22 cellular contexts compared by ENCODE assay signal in the genomic region with DNA sequence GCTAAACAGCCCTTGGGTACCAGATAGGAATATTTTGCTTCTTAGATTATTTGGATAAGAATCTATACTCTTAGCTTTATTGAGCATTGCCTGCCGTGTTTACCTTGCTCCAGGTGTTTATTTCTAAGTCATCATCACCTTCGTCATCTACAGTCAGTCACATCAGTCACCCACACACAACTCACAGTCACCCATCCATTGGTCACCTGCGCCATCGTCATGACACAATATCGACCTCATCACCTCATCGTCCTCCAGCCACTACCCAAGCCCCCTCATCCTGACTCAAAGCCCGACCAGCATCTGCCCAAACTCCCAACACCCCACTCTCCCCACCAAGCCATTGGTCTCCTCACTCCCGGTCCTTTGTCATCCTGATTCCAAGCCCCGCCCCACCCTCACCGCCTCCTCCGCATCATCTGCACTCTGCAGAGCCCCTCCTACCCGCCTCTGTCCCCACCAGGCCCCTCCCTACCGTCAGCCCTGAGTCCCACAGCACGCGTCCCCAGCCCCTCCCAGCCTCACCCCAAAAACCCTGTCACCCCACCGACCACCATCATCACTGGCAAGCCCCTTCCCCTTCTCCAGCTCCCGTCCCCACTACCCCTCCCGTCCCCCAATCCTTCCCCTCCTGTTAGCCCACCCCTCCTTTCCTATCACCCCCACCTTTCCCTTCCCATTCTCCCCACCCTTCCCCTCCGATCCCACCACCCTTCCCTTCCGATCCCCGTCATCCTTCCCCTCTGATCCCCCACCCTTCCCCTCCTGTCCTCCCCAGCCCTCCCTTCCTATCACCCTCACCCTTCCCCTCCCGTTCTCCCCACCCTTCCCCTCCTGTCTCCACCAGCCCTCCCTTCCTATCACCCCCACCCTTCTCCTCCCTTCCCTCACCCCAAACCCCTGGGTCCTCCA. TPM values are rescaled to one million over a fixed set of nuclear protein-coding genes. Genes with fewer than 3 reads are reported as not detected.
DNase-seq lines count a peak whose midpoint lies in the region; FAIRE-seq and TF ChIP-seq lines count a peak whose summit lies in the region.
"Had no signal": no experiment of that assay in that cellular context is flagged by ENCODE, and none has a peak within 500 bp of the region (broad histone marks: within the 10 kb centered on the region; RNA-seq: fewer than 3 reads in every experiment).

No MANE protein-coding gene starts in this region.

- no peaks in the 10 kb centered on the region for H4K20me1 ChIP-seq in H1 (replicated peaks in 1 of 2; ENCODE audit: control insufficient read depth in 1 of 2, insufficient read depth in 2 of 2, low read length in 2 of 2)

- no peak for TF ChIP-seq CTCF in BE2C (IDR thresholded peaks at IDR 0.05; ENCODE audit: low read depth, low read length)
- TF ChIP-seq CTCF in H1 (IDR thresholded peaks at IDR 0.05; ENCODE audit: control extremely low read depth in 1 of 3, insufficient read depth in 1 of 3, low read depth in 1 of 3, low read length in 3 of 3) = no peak
- TF ChIP-seq CTCF in WERI-Rb-1 (IDR thresholded peaks at IDR 0.05; ENCODE audit: low read depth, low read length) = no peak

- H3K79me2 ChIP-seq in H1 (ENCODE audit: control insufficient read depth in 1 of 2, insufficient read depth in 2 of 2, low read length in 2 of 2) = no peaks in the 10 kb centered on the region

- CTCF ChIA-PET in H1 (lab: Charles Lee; ENCODE audit: partially characterized antibody) = no interaction called here

- no peaks in the 10 kb centered on the region for H3K27me3 ChIP-seq in BE2C
- no peaks in the 10 kb centered on the region; a peak in 2 of 7 replicates for H3K27me3 ChIP-seq in H1 (replicated peaks in 1 of 4; ENCODE audit: control insufficient read depth in 3 of 4, extremely low read depth in 1 of 4, insufficient read depth in 3 of 4, low read length in 3 of 4)
- H3K27me3 ChIP-seq in neuronal stem cell (ENCODE audit: control insufficient read depth in 3 of 3, insufficient read depth in 3 of 3, low read depth in 1 of 3, low read length in 3 of 3) = peaks cover 0 to 12% (median 0%) of the 10 kb centered on the region in 3 experiments
- H3K27me3 ChIP-seq in WERI-Rb-1 (ENCODE audit: insufficient read depth, low read depth, severe bottlenecking) = no peaks in the 10 kb centered on the region

- H3K36me3 ChIP-seq in BE2C (peaks cover 39% of the 10 kb centered on the region), H1 (ENCODE audit: control insufficient read depth in 2 of 4, insufficient read depth in 4 of 4, low read length in 3 of 4) (no peaks in the 10 kb centered on the region), neuronal stem cell (replicated peaks in 1 of 2; ENCODE audit: control insufficient read depth in 2 of 2, insufficient read depth in 2 of 2, low read length in 2 of 2) (peaks cover 0 to 36% of the 10 kb centered on the region in 2 donors), WERI-Rb-1 (no peaks in the 10 kb centered on the region)
- H3K36me3 ChIP-seq: breast epithelium, left lung had no signal

- FAIRE-seq in GM12892 (lab: Jason Lieb, UNC) (no peak), H1 (lab: Jason Lieb, UNC) (no peak)

- no peaks in the 10 kb centered on the region for H3K23me2 ChIP-seq in H1 (ENCODE audit: low read depth, low read length)

- no peak for TF ChIP-seq POLR2A in GM12892 (IDR thresholded peaks at IDR 0.05; ENCODE audit: low read depth, low read length)
- no peak for TF ChIP-seq POLR2A in H1 (IDR thresholded peaks at IDR 0.05; ENCODE audit: control extremely low read depth in 1 of 2, low read depth in 2 of 2, low read length in 2 of 2)

- H3K4me2 ChIP-seq in H1 (ENCODE audit: insufficient read depth in 1 of 2, low read depth in 2 of 2, low read length in 2 of 2) (no peak overlapping the region), neuronal stem cell (ENCODE audit: insufficient read depth, low read length, poor library complexity, severe bottlenecking) (no peak overlapping the region)

- H3K9me3 ChIP-seq in BE2C (no peaks in the 10 kb centered on the region), H1 (ENCODE audit: insufficient read depth in 2 of 2, low read depth in 1 of 2, low read length in 1 of 2) (peaks cover 3 to 5% of the 10 kb centered on the region in 2 experiments; a peak in 3 of 4 replicates), neuronal stem cell (replicated peaks in 1 of 2; ENCODE audit: control insufficient read depth in 2 of 2, insufficient read depth in 1 of 2, low read depth in 1 of 2, low read length in 2 of 2) (peaks cover 0 to 5% of the 10 kb centered on the region in 2 donors), WERI-Rb-1 (ENCODE audit: severe bottlenecking) (no peaks in the 10 kb centered on the region)
- H3K9me3 ChIP-seq: breast epithelium, left lung had no signal

- no peak overlapping the region for H3K14ac ChIP-seq in H1 (ENCODE audit: insufficient read length)
- H3K14ac ChIP-seq in neuronal stem cell (ENCODE audit: low read length) = no peak overlapping the region

- H3K4me1 ChIP-seq in BE2C (peaks cover 16% of the 10 kb centered on the region), H1 (replicated peaks in 1 of 4; ENCODE audit: control insufficient read depth in 3 of 4, insufficient read depth in 4 of 4, low read length in 3 of 4) (peaks cover 0 to 8% (median under 1%) of the 10 kb centered on the region in 4 experiments; a peak in 3 of 7 replicates), neuronal stem cell (ENCODE audit: control insufficient read depth in 2 of 2, insufficient read depth in 1 of 2, low read depth in 1 of 2, low read length in 2 of 2) (peaks cover 1 to 16% of the 10 kb centered on the region in 2 donors)
- H3K4me1 ChIP-seq: breast epithelium, left lung had no signal

- no peak overlapping the region for H4K91ac ChIP-seq in H1 (replicated peaks; ENCODE audit: insufficient read length, low read length)
- no peak overlapping the region for H4K91ac ChIP-seq in neuronal stem cell (ENCODE audit: low read depth, low read length, poor library complexity)

- H2AFZ ChIP-seq in H1 (ENCODE audit: low read length) (no peak overlapping the region), neuronal stem cell (ENCODE audit: low read length) (no peak overlapping the region)

- H4K5ac ChIP-seq in H1 (ENCODE audit: insufficient read length, low read depth, low read length) = no peak overlapping the region

- H2AK5ac ChIP-seq in H1 (ENCODE audit: low read depth, low read length) (no peak overlapping the region), neuronal stem cell (ENCODE audit: low read depth, low read length) (no peak overlapping the region)

- no peak overlapping the region for H2BK5ac ChIP-seq in H1 (ENCODE audit: low read depth, low read length)
- no peak overlapping the region for H2BK5ac ChIP-seq in neuronal stem cell (ENCODE audit: low read length)

- POLR2A ChIA-PET in H1 (lab: Charles Lee; ENCODE audit: partially characterized antibody) = interaction anchor here (0.6 kb wide), 1 partner anchor 37 kb away, joined by 3 read pairs; no protein-coding TSS in a partner anchor

- peak; percentile 81 for DNase-seq in BE2C
- DNase-seq in GM12892 (ENCODE audit: insufficient read length) = peak; percentile 5
- DNase-seq in H1 (ENCODE audit: low read depth in 1 of 2, low spot score in 2 of 2) = no peak
- peak; percentile 80 for DNase-seq in neuronal stem cell (ENCODE audit: low spot score)
- no peak for DNase-seq in effector CD8-positive, alpha-beta T cell (lab: John Stamatoyannopoulos, UW)
- DNase-seq in NCI-H2196 treated with DMSO at 0.1 percent for 48 hours (lab: John Stamatoyannopoulos, UW; ENCODE audit: unreplicated experiment) = no peak
- no peak for DNase-seq in WERI-Rb-1
- DNase-seq in LoVo (ENCODE audit: low spot score) = no peak
- DNase-seq: activated B cell treated with CpG ODN at 0.5 μM for 24 hours; activated CD4-positive, alpha-beta T cell treated with anti-CD3 and anti-CD28 coated beads, Interleukin-2, amount 50 U/mL, for 4 hours; midbrain; NCI-H146; NCI-H2171 treated with DMSO at 0.1 percent for 48 hours; NCI-H69; RPMI8226; stimulated activated CD4-positive, alpha-beta T cell treated with anti-CD3 and anti-CD28 coated beads, Interleukin-4, amount 100 ng/mL, for 1 hour; stimulated activated naive CD4-positive, alpha-beta T cell had no signal

- H3K4ac ChIP-seq in H1 (replicated peaks; ENCODE audit: insufficient read length, low read depth, low read length) = no peak overlapping the region
- H3K4ac ChIP-seq in neuronal stem cell (ENCODE audit: low read length) = no peak overlapping the region

- H2BK15ac ChIP-seq in H1 (ENCODE audit: low read length) = no peak overlapping the region
- H2BK15ac ChIP-seq in neuronal stem cell (ENCODE audit: low read length) = no peak overlapping the region

- H3K23ac ChIP-seq in H1 (ENCODE audit: insufficient read length) (no peak overlapping the region), neuronal stem cell (ENCODE audit: low read depth, low read length, poor library complexity) (no peak overlapping the region)

- H3K79me1 ChIP-seq in H1 (ENCODE audit: low read depth, low read length) (no peaks in the 10 kb centered on the region), neuronal stem cell (ENCODE audit: low read depth, low read length) (peaks cover 9% of the 10 kb centered on the region)

- TF ChIP-seq RAD21 in H1 (IDR thresholded peaks at IDR 0.05 in 1 of 2, conservative IDR thresholded peaks at IDR 0.05 in 1 of 2; ENCODE audit: low read depth in 2 of 2, low read length in 2 of 2) = no peak

- 89 to 100% methylated on average over 3 to 11 of the region's 22 CpGs for WGBS in H1 (ENCODE audit: extremely low coverage in 1 of 2, insufficient coverage in 1 of 2, insufficient read length in 1 of 2, insufficient replicate concordance in 2 of 2, low coverage in 1 of 2, low lambda C conversion rate in 2 of 2, missing lambda C conversion rate in 1 of 2), 2 experiments
- WGBS in neuronal stem cell (ENCODE audit: extremely low coverage in 2 of 2, insufficient read length in 2 of 2, insufficient replicate concordance in 1 of 2), 2 donors = 100% methylated on average over 3 of the region's 22 CpGs; no CpG with 5 or more reads in 1 of the 2 donors

- H2BK120ac ChIP-seq in H1 (replicated peaks; ENCODE audit: low read depth, low read length) (no peak overlapping the region), neuronal stem cell (ENCODE audit: low read depth, low read length) (no peak overlapping the region)

- H3K18ac ChIP-seq in H1 (ENCODE audit: extremely low read depth, low read length) (no peak overlapping the region), neuronal stem cell (ENCODE audit: low read length) (peak overlapping the region; percentile 73)

- H2BK20ac ChIP-seq in H1 (ENCODE audit: low read length) = no peak overlapping the region

- no peak overlapping the region for H3K56ac ChIP-seq in H1 (replicated peaks; ENCODE audit: insufficient read length, low read depth, low read length)

- no peak for TF ChIP-seq EP300 in H1 (IDR thresholded peaks at IDR 0.05; ENCODE audit: borderline replicate concordance in 1 of 2, low read depth in 2 of 2, low read length in 2 of 2)

- no peak overlapping the region for H3K9ac ChIP-seq in H1 (replicated peaks in 1 of 4; ENCODE audit: extremely low read depth in 1 of 4, low read depth in 3 of 4, low read length in 3 of 4)
- no peak overlapping the region for H3K9ac ChIP-seq in neuronal stem cell (ENCODE audit: low read depth, low read length, poor library complexity)

- H4K8ac ChIP-seq in H1 (ENCODE audit: extremely low read depth, insufficient read depth, low read length) (peak overlapping the region; percentile 35; the same call in 1 of the 2 replicates), neuronal stem cell (ENCODE audit: low read depth, low read length) (no peak overlapping the region)

- H2BK12ac ChIP-seq in H1 (ENCODE audit: low read depth, low read length) = no peak overlapping the region
- no peak overlapping the region for H2BK12ac ChIP-seq in neuronal stem cell (ENCODE audit: low read length)

- no peak overlapping the region for H3K4me3 ChIP-seq in BE2C (ENCODE audit: low read depth, low read length)
- no peak overlapping the region for H3K4me3 ChIP-seq in H1 (ENCODE audit: extremely low read depth in 1 of 4, insufficient read depth in 2 of 4, low read depth in 3 of 4, low read length in 4 of 4)
- H3K4me3 ChIP-seq in neuronal stem cell (ENCODE audit: low read length in 2 of 2) = no peak overlapping the region
- no peak overlapping the region for H3K4me3 ChIP-seq in WERI-Rb-1 (ENCODE audit: low read depth, low read length)
- H3K4me3 ChIP-seq: breast epithelium, left lung had no signal

- no peak overlapping the region for H3K27ac ChIP-seq in H1 (ENCODE audit: low read depth, low read length)
- H3K27ac ChIP-seq in neuronal stem cell (replicated peaks; ENCODE audit: low read length) = peak overlapping the region; percentile 75
- no peak overlapping the region for H3K27ac ChIP-seq in WERI-Rb-1
- H3K27ac ChIP-seq: breast epithelium, left lung had no signal

RNA-seq across cellular contexts. Expression of a gene that starts 9.8 kb away (rescaled TPM):
- polyA plus RNA-seq in BE2C (2012; ENCODE audit: insufficient read depth, insufficient read length, low read depth) = 1,382 TPM
- not detected for polyA plus RNA-seq in GM12892 (2012; ENCODE audit: missing spikeins)
- total RNA-seq in H1 (2021; fragmentation: NEBNext Ultra II Directional; extraction: Animal tissue kit (Norgen Biotek cat#: 25700)) = 0.42 and 1.3 TPM in 2 replicates
- polyA plus RNA-seq in H1 (2011; rRNA removed) = 2.4 and 7.1 TPM in 2 replicates
- 2.2 TPM for polyA plus RNA-seq in H1 (2011; cell fraction: cytosol; rRNA removed)
- 5.4 TPM for polyA plus RNA-seq in H1 (2011; cell fraction: nucleus; rRNA removed)
- polyA plus RNA-seq in H1 (2012, experiment 1 of 2) = 2.2 to 3.6 TPM (median 3.3 TPM) in 4 replicates
- 3.7 TPM for polyA plus RNA-seq in H1 (2012, experiment 2 of 2)
- 0.93 TPM for polyA plus RNA-seq in H1 (2013, experiment 1 of 2)
- 0.98 TPM for polyA plus RNA-seq in H1 (2013, experiment 2 of 2)
- polyA minus RNA-seq in H1 (2011; rRNA and poly(A)+ RNA removed) = 0.51 and 1.1 TPM in 2 replicates
- 2.1 TPM for polyA minus RNA-seq in H1 (2011; cell fraction: cytosol; rRNA and poly(A)+ RNA removed)
- polyA minus RNA-seq in H1 (2011; cell fraction: nucleus; rRNA and poly(A)+ RNA removed) = 0.80 TPM
- polyA plus RNA-seq in neuronal stem cell (2013, experiment 1 of 2) = 6,496 TPM
- 6,408 TPM for polyA plus RNA-seq in neuronal stem cell (2013, experiment 2 of 2)
- total RNA-seq: activated B cell treated with CpG ODN at 0.5 μM for 24 hours; CD8-positive, alpha-beta memory T cell; MCF 10A; pulmonary artery endothelial cell had no signal
- polyA plus RNA-seq: CD8-positive, alpha-beta memory T cell had no signal

Comparison
In these comparisons a context has a peak if more than half of its experiments do, and no peak if none do; other contexts are left out.
1. DNase-seq: peak in BE2C (single experiment), GM12892 (single experiment) and neuronal stem cell (single experiment); none in H1 (0 of 2), effector CD8-positive, alpha-beta T cell (single experiment), NCI-H2196 treated with DMSO at 0.1 percent for 48 hours (single experiment), WERI-Rb-1 (single experiment) and LoVo (single experiment).